In the genomic region with DNA sequence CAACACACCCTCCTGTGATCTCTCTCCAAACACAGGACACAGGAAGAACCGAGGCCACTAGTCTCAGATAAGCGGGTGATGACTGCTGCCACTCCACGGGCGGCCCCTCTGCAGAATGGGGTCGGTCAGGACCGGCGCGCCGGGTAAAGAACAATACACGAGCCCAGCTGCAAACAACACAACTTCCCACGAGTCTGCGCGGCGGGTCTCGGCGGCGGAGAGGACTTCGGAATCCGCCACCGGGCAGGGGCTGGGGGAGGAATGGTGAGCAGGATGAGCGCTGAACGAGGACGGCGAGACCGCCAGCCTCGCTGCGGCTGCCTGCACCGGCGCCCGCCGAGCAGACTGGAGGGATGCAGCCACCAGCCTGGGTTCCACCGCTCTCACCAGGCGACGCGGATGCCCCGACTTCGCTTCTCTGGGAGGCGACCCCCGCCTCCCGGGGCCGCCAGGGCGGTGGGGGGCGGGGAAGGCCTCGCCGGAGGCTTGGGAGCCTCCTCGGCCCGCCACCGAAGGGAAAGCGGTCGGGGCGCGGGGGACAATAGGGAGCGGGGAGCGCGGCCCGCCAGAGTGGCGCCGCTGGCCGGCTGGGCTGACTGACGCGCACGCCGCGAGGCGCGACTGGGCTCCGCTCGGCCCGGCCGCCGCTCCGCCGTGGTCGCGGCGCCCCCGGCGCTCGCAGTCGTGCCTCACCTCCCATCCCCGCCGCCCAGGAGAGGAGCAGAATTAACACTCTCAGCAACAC, we compare ENCODE assay signal across 1 cellular context.
TF ChIP-seq lines count a peak whose summit lies in the region.

No MANE protein-coding gene starts in this region.

TF ChIP-seq in HEK293, 187 proteins besides CTCF, POLR2A, EP300 and RAD21 (continued from another document):
- TF ChIP-seq, protein P1, sequence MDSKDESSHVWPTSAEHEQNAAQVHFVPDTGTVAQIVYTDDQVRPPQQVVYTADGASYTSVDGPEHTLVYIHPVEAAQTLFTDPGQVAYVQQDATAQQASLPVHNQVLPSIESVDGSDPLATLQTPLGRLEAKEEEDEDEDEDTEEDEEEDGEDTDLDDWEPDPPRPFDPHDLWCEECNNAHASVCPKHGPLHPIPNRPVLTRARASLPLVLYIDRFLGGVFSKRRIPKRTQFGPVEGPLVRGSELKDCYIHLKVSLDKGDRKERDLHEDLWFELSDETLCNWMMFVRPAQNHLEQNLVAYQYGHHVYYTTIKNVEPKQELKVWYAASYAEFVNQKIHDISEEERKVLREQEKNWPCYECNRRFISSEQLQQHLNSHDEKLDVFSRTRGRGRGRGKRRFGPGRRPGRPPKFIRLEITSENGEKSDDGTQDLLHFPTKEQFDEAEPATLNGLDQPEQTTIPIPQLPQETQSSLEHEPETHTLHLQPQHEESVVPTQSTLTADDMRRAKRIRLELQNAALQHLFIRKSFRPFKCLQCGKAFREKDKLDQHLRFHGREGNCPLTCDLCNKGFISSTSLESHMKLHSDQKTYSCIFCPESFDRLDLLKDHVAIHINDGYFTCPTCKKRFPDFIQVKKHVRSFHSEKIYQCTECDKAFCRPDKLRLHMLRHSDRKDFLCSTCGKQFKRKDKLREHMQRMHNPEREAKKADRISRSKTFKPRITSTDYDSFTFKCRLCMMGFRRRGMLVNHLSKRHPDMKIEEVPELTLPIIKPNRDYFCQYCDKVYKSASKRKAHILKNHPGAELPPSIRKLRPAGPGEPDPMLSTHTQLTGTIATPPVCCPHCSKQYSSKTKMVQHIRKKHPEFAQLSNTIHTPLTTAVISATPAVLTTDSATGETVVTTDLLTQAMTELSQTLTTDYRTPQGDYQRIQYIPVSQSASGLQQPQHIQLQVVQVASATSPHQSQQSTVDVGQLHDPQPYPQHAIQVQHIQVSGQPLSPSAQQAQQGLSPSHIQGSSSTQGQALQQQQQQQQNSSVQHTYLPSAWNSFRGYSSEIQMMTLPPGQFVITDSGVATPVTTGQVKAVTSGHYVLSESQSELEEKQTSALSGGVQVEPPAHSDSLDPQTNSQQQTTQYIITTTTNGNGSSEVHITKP (tag by site-specific recombination; IDR thresholded peaks at IDR 0.05): peak; percentile 99
- TF ChIP-seq HOXC10 (CRISPR knock-in tag; IDR thresholded peaks at IDR 0.05) (no peak), OSR2 (tag by site-specific recombination; IDR thresholded peaks at IDR 0.05) (no peak), ZNF2 (tag by site-specific recombination; IDR thresholded peaks at IDR 0.05) (no peak), ZBTB20 (tag by site-specific recombination; IDR thresholded peaks at IDR 0.05) (peak; percentile 45; the same call in 1 of the 2 replicates), ZNF335 (tag by site-specific recombination; conservative IDR thresholded peaks at IDR 0.05) (no peak; the same call in 1 of the 2 replicates), ZNF114 (tag by site-specific recombination; IDR thresholded peaks at IDR 0.05) (no peak), ZNF350 (tag by site-specific recombination; IDR thresholded peaks at IDR 0.05) (no peak), ZBTB21 (tag by site-specific recombination; IDR thresholded peaks at IDR 0.05) (no peak), KLF9 (tag by site-specific recombination; IDR thresholded peaks at IDR 0.05; ENCODE audit: low read depth) (no peak), MYNN (tag by site-specific recombination; IDR thresholded peaks at IDR 0.05; ENCODE audit: borderline replicate concordance) (no peak), ZNF792 (tag by site-specific recombination; IDR thresholded peaks at IDR 0.05) (no peak), ZNF629 (tag by site-specific recombination; IDR thresholded peaks at IDR 0.05) (no peak), ZNF223 (tag by site-specific recombination; IDR thresholded peaks at IDR 0.05) (peak; percentile 14; the same call in 1 of the 2 replicates), EGR2 (tag by site-specific recombination; IDR thresholded peaks at IDR 0.05; ENCODE audit: low read depth) (no peak), ZNF23 (tag by site-specific recombination; IDR thresholded peaks at IDR 0.05; ENCODE audit: borderline replicate concordance) (no peak), ZFP37 (tag by site-specific recombination; IDR thresholded peaks at IDR 0.05) (no peak), ZBTB7A (tag by site-specific recombination; IDR thresholded peaks at IDR 0.05; ENCODE audit: low read depth) (no peak), ZNF140 (tag by site-specific recombination; IDR thresholded peaks at IDR 0.05) (no peak), ZNF24 (tag by site-specific recombination; IDR thresholded peaks at IDR 0.05) (no peak), ZIC2 (tag by site-specific recombination; IDR thresholded peaks at IDR 0.05) (peak; percentile 73), ZNF391 (tag by site-specific recombination; IDR thresholded peaks at IDR 0.05; ENCODE audit: borderline replicate concordance, low read depth) (peak; percentile 24; the same call in 1 of the 2 replicates), HOXA7 (CRISPR knock-in tag; IDR thresholded peaks at IDR 0.05; ENCODE audit: borderline replicate concordance) (no peak)
- TF ChIP-seq, protein P2, sequence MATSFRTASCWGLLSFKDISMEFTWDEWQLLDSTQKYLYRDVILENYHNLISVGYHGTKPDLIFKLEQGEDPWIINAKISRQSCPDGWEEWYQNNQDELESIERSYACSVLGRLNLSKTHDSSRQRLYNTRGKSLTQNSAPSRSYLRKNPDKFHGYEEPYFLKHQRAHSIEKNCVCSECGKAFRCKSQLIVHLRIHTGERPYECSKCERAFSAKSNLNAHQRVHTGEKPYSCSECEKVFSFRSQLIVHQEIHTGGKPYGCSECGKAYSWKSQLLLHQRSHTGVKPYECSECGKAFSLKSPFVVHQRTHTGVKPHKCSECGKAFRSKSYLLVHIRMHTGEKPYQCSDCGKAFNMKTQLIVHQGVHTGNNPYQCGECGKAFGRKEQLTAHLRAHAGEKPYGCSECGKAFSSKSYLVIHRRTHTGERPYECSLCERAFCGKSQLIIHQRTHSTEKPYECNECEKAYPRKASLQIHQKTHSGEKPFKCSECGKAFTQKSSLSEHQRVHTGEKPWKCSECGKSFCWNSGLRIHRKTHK (tag by site-specific recombination; IDR thresholded peaks at IDR 0.05): no peak
- TF ChIP-seq, protein P3, sequence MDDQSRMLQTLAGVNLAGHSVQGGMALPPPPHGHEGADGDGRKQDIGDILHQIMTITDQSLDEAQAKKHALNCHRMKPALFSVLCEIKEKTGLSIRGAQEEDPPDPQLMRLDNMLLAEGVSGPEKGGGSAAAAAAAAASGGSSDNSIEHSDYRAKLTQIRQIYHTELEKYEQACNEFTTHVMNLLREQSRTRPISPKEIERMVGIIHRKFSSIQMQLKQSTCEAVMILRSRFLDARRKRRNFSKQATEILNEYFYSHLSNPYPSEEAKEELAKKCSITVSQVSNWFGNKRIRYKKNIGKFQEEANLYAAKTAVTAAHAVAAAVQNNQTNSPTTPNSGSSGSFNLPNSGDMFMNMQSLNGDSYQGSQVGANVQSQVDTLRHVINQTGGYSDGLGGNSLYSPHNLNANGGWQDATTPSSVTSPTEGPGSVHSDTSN (CRISPR knock-in tag; IDR thresholded peaks at IDR 0.05): no peak
- TF ChIP-seq, protein P4, sequence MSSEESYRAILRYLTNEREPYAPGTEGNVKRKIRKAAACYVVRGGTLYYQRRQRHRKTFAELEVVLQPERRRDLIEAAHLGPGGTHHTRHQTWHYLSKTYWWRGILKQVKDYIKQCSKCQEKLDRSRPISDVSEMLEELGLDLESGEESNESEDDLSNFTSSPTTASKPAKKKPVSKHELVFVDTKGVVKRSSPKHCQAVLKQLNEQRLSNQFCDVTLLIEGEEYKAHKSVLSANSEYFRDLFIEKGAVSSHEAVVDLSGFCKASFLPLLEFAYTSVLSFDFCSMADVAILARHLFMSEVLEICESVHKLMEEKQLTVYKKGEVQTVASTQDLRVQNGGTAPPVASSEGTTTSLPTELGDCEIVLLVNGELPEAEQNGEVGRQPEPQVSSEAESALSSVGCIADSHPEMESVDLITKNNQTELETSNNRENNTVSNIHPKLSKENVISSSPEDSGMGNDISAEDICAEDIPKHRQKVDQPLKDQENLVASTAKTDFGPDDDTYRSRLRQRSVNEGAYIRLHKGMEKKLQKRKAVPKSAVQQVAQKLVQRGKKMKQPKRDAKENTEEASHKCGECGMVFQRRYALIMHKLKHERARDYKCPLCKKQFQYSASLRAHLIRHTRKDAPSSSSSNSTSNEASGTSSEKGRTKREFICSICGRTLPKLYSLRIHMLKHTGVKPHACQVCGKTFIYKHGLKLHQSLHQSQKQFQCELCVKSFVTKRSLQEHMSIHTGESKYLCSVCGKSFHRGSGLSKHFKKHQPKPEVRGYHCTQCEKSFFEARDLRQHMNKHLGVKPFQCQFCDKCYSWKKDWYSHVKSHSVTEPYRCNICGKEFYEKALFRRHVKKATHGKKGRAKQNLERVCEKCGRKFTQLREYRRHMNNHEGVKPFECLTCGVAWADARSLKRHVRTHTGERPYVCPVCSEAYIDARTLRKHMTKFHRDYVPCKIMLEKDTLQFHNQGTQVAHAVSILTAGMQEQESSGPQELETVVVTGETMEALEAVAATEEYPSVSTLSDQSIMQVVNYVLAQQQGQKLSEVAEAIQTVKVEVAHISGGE (tag by site-specific recombination; conservative IDR thresholded peaks at IDR 0.05; ENCODE audit: low read depth): peak; percentile 28; the same call in 1 of the 2 replicates
